12 cellular contexts compared by ENCODE assay signal in genomic region chr3:141941093-141941492, GRCh38.
DNase-seq lines count a peak whose midpoint lies in the region; ATAC-seq and TF ChIP-seq lines count a peak whose summit lies in the region.
"Had no signal": no experiment of that assay in that cellular context is flagged by ENCODE, and none has a peak within 500 bp of the region (broad histone marks: within the 10 kb centered on the region; RNA-seq: fewer than 3 reads in every experiment).

No MANE protein-coding gene starts in this region.

- H3K23me2 ChIP-seq in H9 (ENCODE audit: insufficient read length, low read depth, low read length, poor library complexity, severe bottlenecking), result no peaks in the 10 kb centered on the region

- no peak overlapping the region for H3K23ac ChIP-seq in H9 (ENCODE audit: insufficient read length, low read depth, low read length)

- no peaks in the 10 kb centered on the region for H3K79me1 ChIP-seq in H9 (ENCODE audit: insufficient read depth, low read depth, low read length, poor library complexity, severe bottlenecking)

- no peak overlapping the region for H2BK12ac ChIP-seq in H9 (ENCODE audit: insufficient read length, low read depth, low read length)

- H3K9me2 ChIP-seq in PC-3 (replicated peaks; ENCODE audit: low read length), result no peaks in the 10 kb centered on the region

- no peaks in the 10 kb centered on the region for H3K4me1 Mint-ChIP-seq in central memory CD8-positive, alpha-beta T cell
- peaks cover 0 to 9% (median 5%) of the 10 kb centered on the region in 7 donors for H3K4me1 Mint-ChIP-seq in naive thymus-derived CD4-positive, alpha-beta T cell
- peaks cover 8 to 10% of the 10 kb centered on the region in 2 experiments for H3K4me1 Mint-ChIP-seq in H9
- H3K4me1 Mint-ChIP-seq: IgD-negative memory B cell had no signal

- TF ChIP-seq CTCF in BE2C (IDR thresholded peaks at IDR 0.05; ENCODE audit: low read depth, low read length), result no peak
- TF ChIP-seq CTCF in PC-3 (conservative IDR thresholded peaks at IDR 0.05; ENCODE audit: low read depth, low read length), result no peak
- no peak for TF ChIP-seq CTCF in H9 (conservative IDR thresholded peaks at IDR 0.05)

- no TSS peak for BruUV-seq in PC-3 (replicated peaks; lab: Mats Ljungman, UMichigan)

- H3K4ac ChIP-seq in H9 (ENCODE audit: low read depth, low read length), result no peak overlapping the region

- H3K36me3 Mint-ChIP-seq in central memory CD8-positive, alpha-beta T cell (ENCODE audit: insufficient read depth), result peaks cover 5% of the 10 kb centered on the region
- H3K36me3 Mint-ChIP-seq in naive thymus-derived CD4-positive, alpha-beta T cell, result peaks cover 0 to 4% (median 0%) of the 10 kb centered on the region in 5 donors
- H3K36me3 Mint-ChIP-seq in H9 (ENCODE audit: insufficient read depth in 1 of 3, low read depth in 3 of 3), result no peaks in the 10 kb centered on the region; a peak in 1 of 7 replicates
- H3K36me3 Mint-ChIP-seq: IgD-negative memory B cell had no signal

- DNase-seq in BE2C, result peak; percentile 28
- peak; percentile 25 for DNase-seq in PC-3
- DNase-seq in central memory CD8-positive, alpha-beta T cell (ENCODE audit: low spot score in 2 of 2), result no peak
- no peak for DNase-seq in naive thymus-derived CD4-positive, alpha-beta T cell
- no peak for DNase-seq in ecto neural progenitor cell (ENCODE audit: low spot score)
- no peak for DNase-seq in superior temporal gyrus (ENCODE audit: extremely low spot score)
- no peak for DNase-seq in NCI-H1048 (lab: John Stamatoyannopoulos, UW)
- DNase-seq in H9, result no peak
- DNase-seq: NCI-H510A treated with DMSO at 0.1 percent for 48 hours had no signal

- no peak overlapping the region for H2BK20ac ChIP-seq in H9 (ENCODE audit: low read depth, low read length, poor library complexity, severe bottlenecking)

- H4K5ac ChIP-seq in H9 (ENCODE audit: insufficient read length, low read depth, low read length), result no peak overlapping the region

- H4K91ac ChIP-seq in H9 (ENCODE audit: insufficient read length, low read depth, low read length), result no peak overlapping the region

- H2AFZ ChIP-seq in PC-3 (ENCODE audit: low read length) (peak overlapping the region; percentile 55), H9 (ENCODE audit: low read length) (no peak overlapping the region)

- no peak overlapping the region for H3K14ac ChIP-seq in H9 (ENCODE audit: insufficient read depth, low read length)

- H3K36me3 ChIP-seq in BE2C, result no peaks in the 10 kb centered on the region
- H3K36me3 ChIP-seq in PC-3 (ENCODE audit: low read depth, low read length), result no peaks in the 10 kb centered on the region
- no peaks in the 10 kb centered on the region for H3K36me3 ChIP-seq in naive thymus-derived CD4-positive, alpha-beta T cell (ENCODE audit: control insufficient read depth in 2 of 3, insufficient read depth in 3 of 3, low read length in 3 of 3)

- H3K4me3 ChIP-seq in BE2C (ENCODE audit: low read depth, low read length) (peak overlapping the region; percentile 3; the same call in 1 of the 2 replicates), PC-3 (ENCODE audit: low read length) (peak overlapping the region; percentile 24; the same call in 1 of the 2 replicates)
- H3K4me3 ChIP-seq in naive thymus-derived CD4-positive, alpha-beta T cell (ENCODE audit: low read length), result no peak overlapping the region
- H3K4me3 ChIP-seq: coronary artery had no signal

- H3K56ac ChIP-seq in H9 (ENCODE audit: insufficient read length, low read depth, low read length), result no peak overlapping the region

- H3K27ac Mint-ChIP-seq in central memory CD8-positive, alpha-beta T cell (ENCODE audit: low read depth), result peak overlapping the region; percentile 7
- H3K27ac Mint-ChIP-seq in naive thymus-derived CD4-positive, alpha-beta T cell, result peak overlapping the region in 1 of 9 donors; percentile 70
- H3K27ac Mint-ChIP-seq in H9, result no peak overlapping the region
- H3K27ac Mint-ChIP-seq: IgD-negative memory B cell had no signal

- no peak overlapping the region for H2BK5ac ChIP-seq in H9 (ENCODE audit: insufficient read length, low read length)

- POLR2A ChIA-PET in PC-3 (lab: Charles Lee; ENCODE audit: unreplicated experiment), result no interaction called here
- POLR2A ChIA-PET in naive thymus-derived CD4-positive, alpha-beta T cell (lab: Charles Lee), result interaction anchor here (0.6 kb wide), 1 partner anchor 18 kb away, joined by 4 read pairs; no protein-coding TSS in a partner anchor

- H3K79me2 ChIP-seq in PC-3 (ENCODE audit: low read length) (no peaks in the 10 kb centered on the region), H9 (ENCODE audit: insufficient read depth, low read length) (no peaks in the 10 kb centered on the region)

- H4K20me1 ChIP-seq in PC-3 (ENCODE audit: low read length) (no peaks in the 10 kb centered on the region), H9 (ENCODE audit: control insufficient read depth, insufficient read depth, insufficient read length) (no peaks in the 10 kb centered on the region)

- no peak overlapping the region for H2BK120ac ChIP-seq in H9 (ENCODE audit: low read depth, low read length, poor library complexity, severe bottlenecking)

- H3K9ac ChIP-seq in PC-3 (ENCODE audit: low read length) (no peak overlapping the region), H9 (ENCODE audit: extremely low read depth, insufficient read length, low read length) (no peak overlapping the region)

- no peak overlapping the region for H4K8ac ChIP-seq in H9 (replicated peaks; ENCODE audit: insufficient read length, low read depth, low read length)

- ATAC-seq in PC-3, result peak; percentile 37
- no peak for ATAC-seq in central memory CD8-positive, alpha-beta T cell (replicated peaks; ENCODE audit: extremely low read depth, poor library complexity, severe bottlenecking)
- ATAC-seq in naive thymus-derived CD4-positive, alpha-beta T cell, result peak; percentile 45

- no CpG with 5 or more reads among the region's 8 CpGs for WGBS in H9 (ENCODE audit: extremely low coverage, insufficient read length, low lambda C conversion rate)

- H3K4me3 Mint-ChIP-seq in central memory CD8-positive, alpha-beta T cell, result no peak overlapping the region
- no peak overlapping the region for H3K4me3 Mint-ChIP-seq in naive thymus-derived CD4-positive, alpha-beta T cell
- no peak overlapping the region for H3K4me3 Mint-ChIP-seq in H9

- H3K27me3 Mint-ChIP-seq in central memory CD8-positive, alpha-beta T cell, result no peaks in the 10 kb centered on the region
- H3K27me3 Mint-ChIP-seq in naive thymus-derived CD4-positive, alpha-beta T cell, result no peaks in the 10 kb centered on the region
- H3K27me3 Mint-ChIP-seq in H9 (ENCODE audit: low read depth), result no peaks in the 10 kb centered on the region
- H3K27me3 Mint-ChIP-seq: IgD-negative memory B cell; stimulated activated naive CD8-positive, alpha-beta T cell treated with anti-CD3 and anti-CD28 coated beads, Interleukin-15, Interleukin-2, amounts not matched to agents 100 ng/mL and 50 ng/mL, for 24 hours had no signal

- intact Hi-C loops in PC-3 (cut with micrococcal nuclease), result loop anchor here (10.0 kb wide), 1 partner anchor 54 kb away; no protein-coding TSS in a partner anchor
- intact Hi-C loops in naive thymus-derived CD4-positive, alpha-beta T cell (cut with micrococcal nuclease), result no loop called here

- no peaks in the 10 kb centered on the region for H3K9me3 ChIP-seq in BE2C
- H3K9me3 ChIP-seq in PC-3 (ENCODE audit: low read length), result no peaks in the 10 kb centered on the region
- H3K9me3 ChIP-seq in naive thymus-derived CD4-positive, alpha-beta T cell (ENCODE audit: control insufficient read depth in 2 of 3, low read length in 3 of 3), result no peaks in the 10 kb centered on the region
- H3K9me3 ChIP-seq in H9 (ENCODE audit: control insufficient read depth, low read depth, low read length), result no peaks in the 10 kb centered on the region

- CTCF ChIA-PET in PC-3 (lab: Charles Lee), result no interaction called here
- CTCF ChIA-PET in naive thymus-derived CD4-positive, alpha-beta T cell (lab: Charles Lee), result no interaction called here

- peak overlapping the region; percentile 23 for H3K27ac ChIP-seq in PC-3 (ENCODE audit: low read length)
- no peak overlapping the region for H3K27ac ChIP-seq in naive thymus-derived CD4-positive, alpha-beta T cell (ENCODE audit: low read depth, low read length)
- H3K27ac ChIP-seq in H9 (ENCODE audit: insufficient read length, low read depth, low read length), result no peak overlapping the region
- H3K27ac ChIP-seq: coronary artery had no signal

- H3K4me1 ChIP-seq in BE2C (peaks cover 19% of the 10 kb centered on the region), PC-3 (ENCODE audit: insufficient read depth, low read length) (peaks cover 22% of the 10 kb centered on the region), H9 (ENCODE audit: insufficient read depth, low read length) (no peaks in the 10 kb centered on the region)
- no peaks in the 10 kb centered on the region for H3K4me1 ChIP-seq in naive thymus-derived CD4-positive, alpha-beta T cell (ENCODE audit: control insufficient read depth in 2 of 2, insufficient read depth in 2 of 2, low read length in 2 of 2)

- H3K27me3 ChIP-seq in BE2C (no peaks in the 10 kb centered on the region), PC-3 (ENCODE audit: low read length) (no peaks in the 10 kb centered on the region), H9 (ENCODE audit: insufficient read depth, low read length) (no peaks in the 10 kb centered on the region)
- H3K27me3 ChIP-seq in naive thymus-derived CD4-positive, alpha-beta T cell (ENCODE audit: control insufficient read depth in 2 of 2, insufficient read depth in 2 of 2, low read length in 2 of 2), result no peaks in the 10 kb centered on the region

- H3K4me2 ChIP-seq in PC-3 (ENCODE audit: low read length) (peak overlapping the region; percentile 67), H9 (ENCODE audit: insufficient read depth, insufficient read length, low read length) (no peak overlapping the region)

- H3F3A ChIP-seq in PC-3 (ENCODE audit: low read length, unreplicated experiment), result no peaks in the 10 kb centered on the region

- H2BK15ac ChIP-seq in H9 (ENCODE audit: low read depth, low read length), result no peak overlapping the region

- H3K9me3 Mint-ChIP-seq in central memory CD8-positive, alpha-beta T cell, result no peaks in the 10 kb centered on the region
- no peaks in the 10 kb centered on the region for H3K9me3 Mint-ChIP-seq in naive thymus-derived CD4-positive, alpha-beta T cell
- H3K9me3 Mint-ChIP-seq in H9, result no peaks in the 10 kb centered on the region
- H3K9me3 Mint-ChIP-seq: IgD-negative memory B cell; stimulated activated naive CD8-positive, alpha-beta T cell treated with anti-CD3 and anti-CD28 coated beads, Interleukin-15, Interleukin-2, amounts not matched to agents 100 ng/mL and 50 ng/mL, for 24 hours had no signal

- H3T11ph ChIP-seq in H9 (ENCODE audit: low read length), result no peak overlapping the region

- no peak overlapping the region for H3K18ac ChIP-seq in H9 (ENCODE audit: insufficient read length, low read depth, low read length)

- no peak overlapping the region for H2AK5ac ChIP-seq in H9 (ENCODE audit: insufficient read length, low read length)

Comparison
In these comparisons a context has a peak if more than half of its experiments do, and no peak if none do; other contexts are left out.
1. DNase-seq: peak in BE2C (single experiment) and PC-3 (single experiment); none in central memory CD8-positive, alpha-beta T cell (0 of 2), naive thymus-derived CD4-positive, alpha-beta T cell (0 of 9), ecto neural progenitor cell (single experiment), superior temporal gyrus (single experiment), NCI-H1048 (single experiment) and H9 (single experiment).